23 cellular contexts compared by ENCODE assay signal in the genomic region with DNA sequence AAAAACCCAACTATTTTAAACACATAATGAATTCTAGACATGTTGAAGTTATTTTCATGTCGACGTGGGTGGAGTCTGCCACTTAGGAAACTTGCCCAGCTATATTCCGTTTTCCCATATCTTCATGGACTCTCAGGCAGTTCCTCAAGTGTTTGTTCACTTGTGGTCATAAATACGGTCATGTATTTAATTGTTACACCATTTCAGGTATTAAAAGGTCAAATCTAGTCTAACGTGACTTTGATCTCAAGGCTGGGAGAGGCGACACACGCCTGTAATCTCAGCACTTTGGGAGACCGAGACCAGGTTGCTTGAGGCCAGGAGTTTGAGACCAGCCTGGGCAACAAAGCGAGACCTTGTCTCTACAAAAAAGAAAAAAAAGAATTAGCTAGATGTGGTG.
"Had no signal": no experiment of that assay in that cellular context is flagged by ENCODE, and none has a peak within 500 bp of the region (broad histone marks: within the 10 kb centered on the region; RNA-seq: fewer than 3 reads in every experiment).

No MANE protein-coding gene starts in this region.

- H3K27me3 ChIP-seq: dorsolateral prefrontal cortex, esophagus muscularis mucosa, foreskin keratinocyte, gastroesophageal sphincter, heart left ventricle, hepatocyte had no signal

- H3K36me3 ChIP-seq: esophagus muscularis mucosa, gastroesophageal sphincter, heart left ventricle had no signal

- DNase-seq: dermis blood vessel endothelial cell; dorsolateral prefrontal cortex; effector CD4-positive, alpha-beta T cell; effector memory CD4-positive, alpha-beta T cell; foreskin keratinocyte; heart left ventricle; hypothalamus; immature natural killer cell; islet precursor cell; kidney; kidney glomerular epithelial cell; left colon; left ventricle myocardium superior; mammary epithelial cell; mesendoderm; midbrain; naive thymus-derived CD4-positive, alpha-beta T cell had no signal

- ATAC-seq: foreskin keratinocyte; gastroesophageal sphincter; heart left ventricle; left colon; left lobe of liver; left ventricle myocardium superior; naive thymus-derived CD4-positive, alpha-beta T cell had no signal

- H3K4me3 ChIP-seq: coronary artery, dorsolateral prefrontal cortex, esophagus muscularis mucosa, gastroesophageal sphincter, heart left ventricle, hepatocyte, lung had no signal

- H3K27ac ChIP-seq: coronary artery, dorsolateral prefrontal cortex, esophagus muscularis mucosa, foreskin keratinocyte, gastroesophageal sphincter, heart left ventricle, hepatocyte had no signal

- H3K9me3 ChIP-seq: esophagus muscularis mucosa, gastroesophageal sphincter, heart left ventricle had no signal

- H3K4me1 ChIP-seq: esophagus muscularis mucosa, foreskin keratinocyte, gastroesophageal sphincter had no signal
